8 cellular contexts compared by ENCODE assay signal in genomic region chr1:43172532-43172972, GRCh38. TPM values are rescaled to one million over a fixed set of nuclear protein-coding genes. Genes with fewer than 3 reads are reported as not detected.
DNase-seq lines count a peak whose midpoint lies in the region; ATAC-seq and TF ChIP-seq lines count a peak whose summit lies in the region.

No MANE protein-coding gene starts in this region.

- H3K4me3 Mint-ChIP-seq in activated T-helper 2 cell treated with anti-CD3 and anti-CD28 coated beads, Interferon-gamma antibody, Interleukin-2, Interleukin-4, amounts not matched to agents 10 μg/mL and 5 μg/mL and 100 μg/mL, durations not matched to agents 14 hours and 24 hours and 36 hours (ENCODE audit: low read depth): peak overlapping the region; percentile 96
- H3K4me3 Mint-ChIP-seq in neural crest cell: peak overlapping the region; percentile 99
- H3K4me3 Mint-ChIP-seq in stimulated activated naive CD8-positive, alpha-beta T cell treated with anti-CD3 and anti-CD28 coated beads, Interleukin-15, amount 100 ng/mL, for 72 hours: peak overlapping the region; percentile 99 to 100

- no peak for TF ChIP-seq CTCF in fibroblast of villous mesenchyme (IDR thresholded peaks at IDR 0.05; ENCODE audit: insufficient read depth, low read depth, low read length)
- TF ChIP-seq CTCF in neural crest cell (conservative IDR thresholded peaks at IDR 0.05): no peak

- peak; percentile 48 for ATAC-seq in GM21526 (IDR thresholded peaks at IDR 0.05; ENCODE audit: low FRiP score, unreplicated experiment)
- ATAC-seq in stimulated activated naive CD8-positive, alpha-beta T cell treated with anti-CD3 and anti-CD28 coated beads, Interleukin-15, amount 100 ng/mL, for 72 hours: peak; percentile 85

- peaks cover 22% of the 10 kb centered on the region for H3K27me3 Mint-ChIP-seq in activated T-helper 2 cell treated with anti-CD3 and anti-CD28 coated beads, Interferon-gamma antibody, Interleukin-2, Interleukin-4, amounts not matched to agents 10 μg/mL and 5 μg/mL and 100 μg/mL, durations not matched to agents 14 hours and 24 hours and 36 hours (ENCODE audit: low read depth)
- peaks cover 26% of the 10 kb centered on the region for H3K27me3 Mint-ChIP-seq in neural crest cell (ENCODE audit: low read depth)
- peaks cover 32% of the 10 kb centered on the region for H3K27me3 Mint-ChIP-seq in stimulated activated naive CD8-positive, alpha-beta T cell treated with anti-CD3 and anti-CD28 coated beads, Interleukin-15, amount 100 ng/mL, for 72 hours

- no peak for TF ChIP-seq EP300 in Ishikawa (IDR thresholded peaks at IDR 0.05; ENCODE audit: borderline replicate concordance)

- no peak overlapping the region for H3K27ac Mint-ChIP-seq in activated T-helper 2 cell treated with anti-CD3 and anti-CD28 coated beads, Interferon-gamma antibody, Interleukin-2, Interleukin-4, amounts not matched to agents 10 μg/mL and 5 μg/mL and 100 μg/mL, durations not matched to agents 14 hours and 24 hours and 36 hours
- peak overlapping the region; percentile 96 for H3K27ac Mint-ChIP-seq in neural crest cell (ENCODE audit: unreplicated experiment)
- peak overlapping the region; percentile 97 to 99 for H3K27ac Mint-ChIP-seq in stimulated activated naive CD8-positive, alpha-beta T cell treated with anti-CD3 and anti-CD28 coated beads, Interleukin-15, amount 100 ng/mL, for 72 hours

- DNase-seq in CMK (ENCODE audit: low read depth): peak; percentile 86
- DNase-seq in OCI-M1 (lab: John Stamatoyannopoulos, UW): peak; percentile 88
- DNase-seq in activated T-helper 2 cell treated with anti-CD3 and anti-CD28 coated beads, Interferon-gamma antibody, Interleukin-2, Interleukin-4, amounts not matched to agents 10 μg/mL and 5 μg/mL and 100 μg/mL, durations not matched to agents 14 hours and 24 hours and 36 hours (ENCODE audit: low spot score): peak; percentile 64
- peak; percentile 90 for DNase-seq in fibroblast of villous mesenchyme (ENCODE audit: low read depth)
- peak; percentile 68 for DNase-seq in neural crest cell (ENCODE audit: low read depth, low spot score)
- peak in 1 of 2 donors; percentile 75 for DNase-seq in stimulated activated naive CD8-positive, alpha-beta T cell treated with anti-CD3 and anti-CD28 coated beads, Interleukin-15, amount 100 ng/mL, for 72 hours

- intact Hi-C loops in activated T-helper 2 cell treated with anti-CD3 and anti-CD28 coated beads, Interferon-gamma antibody, Interleukin-2, Interleukin-4, amounts not matched to agents 10 μg/mL and 5 μg/mL and 100 μg/mL, durations not matched to agents 14 hours and 24 hours and 36 hours (cut with micrococcal nuclease): loop anchor here (2.0 to 5.0 kb wide), 2 partner anchors 195 to 282 kb away; partner anchors contain the start of gene ELOVL1

- no peak for TF ChIP-seq RAD21 in Ishikawa (IDR thresholded peaks at IDR 0.05; ENCODE audit: low read depth)

- H3K36me3 Mint-ChIP-seq in activated T-helper 2 cell treated with anti-CD3 and anti-CD28 coated beads, Interferon-gamma antibody, Interleukin-2, Interleukin-4, amounts not matched to agents 10 μg/mL and 5 μg/mL and 100 μg/mL, durations not matched to agents 14 hours and 24 hours and 36 hours (ENCODE audit: low read depth): peaks cover 43% of the 10 kb centered on the region
- H3K36me3 Mint-ChIP-seq in neural crest cell (ENCODE audit: low read depth): peaks cover 13% of the 10 kb centered on the region

- peaks cover 25% of the 10 kb centered on the region for H3K4me1 Mint-ChIP-seq in activated T-helper 2 cell treated with anti-CD3 and anti-CD28 coated beads, Interferon-gamma antibody, Interleukin-2, Interleukin-4, amounts not matched to agents 10 μg/mL and 5 μg/mL and 100 μg/mL, durations not matched to agents 14 hours and 24 hours and 36 hours (ENCODE audit: low read depth)
- peaks cover 17% of the 10 kb centered on the region for H3K4me1 Mint-ChIP-seq in neural crest cell
- H3K4me1 Mint-ChIP-seq in stimulated activated naive CD8-positive, alpha-beta T cell treated with anti-CD3 and anti-CD28 coated beads, Interleukin-15, amount 100 ng/mL, for 72 hours: peaks cover 28% of the 10 kb centered on the region

- H3K9me3 Mint-ChIP-seq in activated T-helper 2 cell treated with anti-CD3 and anti-CD28 coated beads, Interferon-gamma antibody, Interleukin-2, Interleukin-4, amounts not matched to agents 10 μg/mL and 5 μg/mL and 100 μg/mL, durations not matched to agents 14 hours and 24 hours and 36 hours: no peaks in the 10 kb centered on the region
- no peaks in the 10 kb centered on the region for H3K9me3 Mint-ChIP-seq in neural crest cell
- H3K9me3 Mint-ChIP-seq in stimulated activated naive CD8-positive, alpha-beta T cell treated with anti-CD3 and anti-CD28 coated beads, Interleukin-15, amount 100 ng/mL, for 72 hours: no peaks in the 10 kb centered on the region

- peak overlapping the region; percentile 99 for H3K4me3 ChIP-seq in fibroblast of villous mesenchyme (ENCODE audit: low read depth, low read length)

TF ChIP-seq in Ishikawa, 13 proteins besides CTCF, POLR2A, EP300 and RAD21:
- TF ChIP-seq TEAD4 (IDR thresholded peaks at IDR 0.05): peak; percentile 26; the same call in 1 of the 2 replicates
- no peak; the same call in 1 of the 2 replicates for TF ChIP-seq TCF12 (IDR thresholded peaks at IDR 0.05; ENCODE audit: low read depth)
- TF ChIP-seq USF1 (IDR thresholded peaks at IDR 0.05): peak; percentile 32
- peak; percentile 99 for TF ChIP-seq MAX (IDR thresholded peaks at IDR 0.05)
- TF ChIP-seq NFIC (IDR thresholded peaks at IDR 0.05): no peak
- TF ChIP-seq EGR1 (IDR thresholded peaks at IDR 0.05): no peak
- TF ChIP-seq FOXM1 (IDR thresholded peaks at IDR 0.05; ENCODE audit: borderline replicate concordance, low read depth): no peak
TF ChIP-seq in Ishikawa: peak in this region for 3.

RNA-seq across cellular contexts. Expression of gene CFAP57, which starts 0.4 kb away (rescaled TPM):
- total RNA-seq in activated T-helper 2 cell treated with anti-CD3 and anti-CD28 coated beads, Interferon-gamma antibody, Interleukin-2, Interleukin-4, amounts not matched to agents 10 μg/mL and 5 μg/mL and 100 μg/mL, durations not matched to agents 14 hours and 24 hours and 36 hours: 0.11 and 0.16 TPM in 2 replicates
- total RNA-seq in fibroblast of villous mesenchyme (under 0.01 TPM in 2 replicates), neural crest cell (0.77 and 0.86 TPM in 2 replicates)

RNA-seq across cellular contexts. Expression of gene EBNA1BP2, which starts 0.5 kb away (rescaled TPM):
- 102 and 104 TPM in 2 replicates for total RNA-seq in activated T-helper 2 cell treated with anti-CD3 and anti-CD28 coated beads, Interferon-gamma antibody, Interleukin-2, Interleukin-4, amounts not matched to agents 10 μg/mL and 5 μg/mL and 100 μg/mL, durations not matched to agents 14 hours and 24 hours and 36 hours
- total RNA-seq in fibroblast of villous mesenchyme (87.9 and 91.5 TPM in 2 replicates), neural crest cell (55.9 and 57.3 TPM in 2 replicates)
